1 cellular context compared by ENCODE assay signal in the genomic region with DNA sequence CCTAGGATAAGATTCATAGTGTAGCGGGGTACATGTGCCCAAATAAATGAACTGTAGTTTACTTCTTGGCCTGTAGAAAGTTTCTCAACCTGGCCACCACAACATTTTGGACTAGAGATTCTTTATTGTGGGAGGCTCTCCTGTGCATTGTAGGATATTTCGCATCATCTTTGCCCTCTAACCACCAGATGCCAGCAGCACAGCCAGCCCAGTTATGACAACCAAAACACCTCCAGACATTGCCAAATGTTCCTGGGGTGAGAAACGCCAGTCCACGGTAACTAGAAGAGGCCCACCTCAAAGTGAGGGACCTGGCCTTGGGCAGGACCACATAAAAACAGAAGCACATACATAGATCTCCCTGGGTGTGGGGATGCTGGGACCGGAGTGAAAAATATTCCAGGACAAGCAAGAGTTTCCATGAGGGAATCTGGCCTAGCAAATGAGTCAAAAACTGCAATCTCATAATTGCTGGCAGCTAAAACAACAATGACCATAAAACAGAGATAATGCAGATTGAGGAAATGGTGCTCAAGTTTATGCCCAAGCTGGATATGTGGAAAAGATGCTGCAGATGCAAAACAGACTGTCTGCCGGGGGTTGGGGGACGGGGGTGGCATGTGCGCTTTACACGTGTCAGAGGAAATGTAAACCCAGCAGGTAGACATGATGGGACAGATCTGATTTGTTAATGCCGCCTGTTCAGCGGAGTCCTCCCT.
TF ChIP-seq lines count a peak whose summit lies in the region.

No MANE protein-coding gene starts in this region.

TF ChIP-seq in SK-N-SH, 30 proteins besides CTCF, POLR2A, EP300 and RAD21 (continued from another document):
- TF ChIP-seq PBX3 (IDR thresholded peaks at IDR 0.05), result no peak
